In genomic region chr3:129486057-129487035, GRCh38 we compare ENCODE assay signal across 9 cellular contexts. TPM values are rescaled to one million over a fixed set of nuclear protein-coding genes. Genes with fewer than 3 reads are reported as not detected.
A peak's percentile ranks its signal among the peaks of the same experiment; 100 is the strongest.
DNase-seq lines count a peak whose midpoint lies in the region; ATAC-seq and TF ChIP-seq lines count a peak whose summit lies in the region.
"Had no signal": no experiment of that assay in that cellular context is flagged by ENCODE, and none has a peak within 500 bp of the region (broad histone marks: within the 10 kb centered on the region; RNA-seq: fewer than 3 reads in every experiment).

No MANE protein-coding gene starts in this region.

- H3K9me3 Mint-ChIP-seq in CD4-positive, alpha-beta memory T cell = peaks cover 0 to 3% (median 0%) of the 10 kb centered on the region in 8 donors

- DNase-seq in astrocyte of the spinal cord (ENCODE audit: low read depth, low spot score) (peak; percentile 76), tibial artery (no peak), NCI-H510A (lab: John Stamatoyannopoulos, UW) (no peak)
- no peak for DNase-seq in CD4-positive, alpha-beta memory T cell
- DNase-seq: activated naive CD4-positive, alpha-beta T cell treated with Interleukin-2 at 50 U/mL for 16 hours had no signal

- no peak overlapping the region for H3K4me3 ChIP-seq in HEK293 (ENCODE audit: low read depth, low read length)
- H3K4me3 ChIP-seq in astrocyte of the spinal cord (ENCODE audit: low read depth, low read length) = no peak overlapping the region
- peak overlapping the region; percentile 23 for H3K4me3 ChIP-seq in iPS-20b (ENCODE audit: low read length)
- H3K4me3 ChIP-seq in tibial artery = no peak overlapping the region
- H3K4me3 ChIP-seq in CD4-positive, alpha-beta memory T cell (ENCODE audit: low read length in 2 of 2) = no peak overlapping the region

- H3K27ac Mint-ChIP-seq in CD4-positive, alpha-beta memory T cell = peak overlapping the region in 2 of 7 donors; percentile 9 to 86

- H3K36me3 Mint-ChIP-seq in CD4-positive, alpha-beta memory T cell = peaks cover 13% of the 10 kb centered on the region in 2 donors

- H3K36me3 ChIP-seq in HEK293 (ENCODE audit: control insufficient read depth in 2 of 2, insufficient read depth in 1 of 2, low read length in 2 of 2) = peaks cover 0 to 25% of the 10 kb centered on the region in 2 experiments; a peak in 1 of 3 replicates
- H3K36me3 ChIP-seq in iPS-20b (ENCODE audit: insufficient read depth, low read depth, low read length) = peaks cover 34% of the 10 kb centered on the region
- H3K36me3 ChIP-seq in tibial artery = peaks cover 9 to 49% (median 14%) of the 10 kb centered on the region in 3 donors
- no peaks in the 10 kb centered on the region for H3K36me3 ChIP-seq in CD4-positive, alpha-beta memory T cell (ENCODE audit: insufficient read depth, low read length)

- CTCF ChIA-PET in HEK293 (lab: Yijun Ruan, JAX) = interaction anchor here (0.5 to 1.7 kb wide), 4 partner anchors 23 to 332 kb away, joined by 3 to 6 read pairs (median 3); no protein-coding TSS in a partner anchor
- CTCF ChIA-PET in CD4-positive, alpha-beta memory T cell (lab: Charles Lee; ENCODE audit: partially characterized antibody) = interaction anchor here (1.0 to 9.5 kb wide), 3 partner anchors 32 to 341 kb away, joined by 3 to 169 read pairs (median 3); no protein-coding TSS in a partner anchor

- H3K4me3 Mint-ChIP-seq in CD4-positive, alpha-beta memory T cell = no peak overlapping the region

- H3K27ac ChIP-seq in HEK293 (ENCODE audit: extremely low read depth, low read depth, low read length) = no peak overlapping the region
- H3K27ac ChIP-seq in iPS-20b (ENCODE audit: low read length) = peak overlapping the region; percentile 50
- peak overlapping the region; percentile 50 to 58 for H3K27ac ChIP-seq in tibial artery
- no peak overlapping the region for H3K27ac ChIP-seq in CD4-positive, alpha-beta memory T cell (ENCODE audit: low read depth, low read length)

- intact Hi-C loops in tibial artery (cut with DNase I; ENCODE audit: low total_unique reads) = loop anchor here (5.0 kb wide), 1 partner anchor 341 kb away; no protein-coding TSS in a partner anchor
- intact Hi-C loops in CD4-positive, alpha-beta memory T cell (cut with micrococcal nuclease) = no loop called here

- POLR2A ChIA-PET in HEK293 (lab: Yijun Ruan, JAX) = no interaction called here
- POLR2A ChIA-PET in CD4-positive, alpha-beta memory T cell (lab: Charles Lee; ENCODE audit: partially characterized antibody) = no interaction called here

- peak overlapping the region; percentile 46; the same call in 1 of the 2 replicates for H3K9ac ChIP-seq in iPS-20b (ENCODE audit: low read depth, low read length)

- H3K27me3 Mint-ChIP-seq in CD4-positive, alpha-beta memory T cell = no peaks in the 10 kb centered on the region

- ATAC-seq in GM21619 (IDR thresholded peaks at IDR 0.05; ENCODE audit: unreplicated experiment) = no peak

- H3K4me1 ChIP-seq in HEK293 (ENCODE audit: control insufficient read depth, insufficient read depth, low read length) (no peaks in the 10 kb centered on the region), iPS-20b (ENCODE audit: insufficient read depth, low read length) (peaks cover 18% of the 10 kb centered on the region), tibial artery (peaks cover 0 to 41% (median 17%) of the 10 kb centered on the region in 4 donors)
- H3K4me1 ChIP-seq in CD4-positive, alpha-beta memory T cell (ENCODE audit: insufficient read depth, low read length) = peaks cover 12% of the 10 kb centered on the region

- H3K27me3 ChIP-seq in iPS-20b (ENCODE audit: insufficient read depth, low read length) (no peaks in the 10 kb centered on the region), tibial artery (no peaks in the 10 kb centered on the region)
- H3K27me3 ChIP-seq in CD4-positive, alpha-beta memory T cell (ENCODE audit: insufficient read depth, low read length) = no peaks in the 10 kb centered on the region

- in situ Hi-C loops in astrocyte of the spinal cord (cut with HindIII; ENCODE audit: low sequenced_read_pairs) = no loop called here

- H3K9me3 ChIP-seq in HEK293 (ENCODE audit: control insufficient read depth, insufficient read depth, low read depth, low read length) = no peaks in the 10 kb centered on the region
- no peaks in the 10 kb centered on the region for H3K9me3 ChIP-seq in iPS-20b (ENCODE audit: insufficient read depth, low read depth, low read length)
- no peaks in the 10 kb centered on the region for H3K9me3 ChIP-seq in tibial artery
- no peaks in the 10 kb centered on the region for H3K9me3 ChIP-seq in CD4-positive, alpha-beta memory T cell (ENCODE audit: control insufficient read depth in 1 of 2, low read length in 2 of 2)

- H3K4me1 Mint-ChIP-seq in CD4-positive, alpha-beta memory T cell = peaks cover 9 to 21% (median 11%) of the 10 kb centered on the region in 4 donors

- TF ChIP-seq CTCF in HEK293 (tag by site-specific recombination; IDR thresholded peaks at IDR 0.05) (no peak), astrocyte of the spinal cord (IDR thresholded peaks at IDR 0.05; ENCODE audit: low read depth, low read length) (no peak), tibial artery (IDR thresholded peaks at IDR 0.05) (no peak)

TF ChIP-seq in HEK293, 187 proteins besides CTCF, POLR2A, EP300 and RAD21:
- TF ChIP-seq GLIS1 (tag by site-specific recombination; IDR thresholded peaks at IDR 0.05) (peak; percentile 31; the same call in 1 of the 2 replicates), PRDM1 (tag by site-specific recombination; IDR thresholded peaks at IDR 0.05) (peak; percentile 37; the same call in 1 of the 2 replicates), ZNF626 (tag by site-specific recombination; IDR thresholded peaks at IDR 0.05) (no peak)
TF ChIP-seq in HEK293: peak in this region for 2.

RNA-seq across cellular contexts. Expression of gene RHO, which starts 42.1 kb away (rescaled TPM):
- not detected for total RNA-seq in CD4-positive, alpha-beta memory T cell
- not detected for polyA plus RNA-seq in CD4-positive, alpha-beta memory T cell
- total RNA-seq: lung microvascular endothelial cell had no signal

RNA-seq across cellular contexts. Expression of gene IFT122, which starts 46.3 kb away (rescaled TPM):
- 10 to 100 TPM; 20.0 to 21.8 TPM for total RNA-seq in CD4-positive, alpha-beta memory T cell
- polyA plus RNA-seq in CD4-positive, alpha-beta memory T cell = 1 to 10 TPM; 5.3 to 5.8 TPM

RNA-seq across cellular contexts. Expression of gene MBD4, which starts 46.6 kb away (rescaled TPM):
- 10 to 100 TPM; 52.4 to 58.0 TPM for total RNA-seq in CD4-positive, alpha-beta memory T cell
- polyA plus RNA-seq in CD4-positive, alpha-beta memory T cell = 10 to 100 TPM; 36.6 to 52.9 TPM

RNA-seq across cellular contexts. Expression of gene H1-8, which starts 56.6 kb away (rescaled TPM):
- total RNA-seq in CD4-positive, alpha-beta memory T cell = not detected
- polyA plus RNA-seq in CD4-positive, alpha-beta memory T cell = not detected
- total RNA-seq: lung microvascular endothelial cell had no signal

RNA-seq across cellular contexts. Expression of gene EFCAB12, which starts 57.9 kb away (rescaled TPM):
- 1 to 10 TPM; 1.5 to 1.6 TPM for total RNA-seq in CD4-positive, alpha-beta memory T cell
- under 1 TPM in 1 of 2 donors, not detected in 1; 0.09 TPM for polyA plus RNA-seq in CD4-positive, alpha-beta memory T cell

Comparison
In these comparisons a context has a peak if more than half of its experiments do, and no peak if none do; other contexts are left out.
1. H3K27ac ChIP-seq: peak in iPS-20b (single experiment) and tibial artery (2 of 2); none in HEK293 (single experiment) and CD4-positive, alpha-beta memory T cell (single experiment).